Comparison of ENCODE assay signal across 9 cellular contexts in genomic region chr22:26894766-26895485, GRCh38.
DNase-seq lines count a peak whose midpoint lies in the region; TF ChIP-seq lines count a peak whose summit lies in the region.
"Had no signal": no experiment of that assay in that cellular context is flagged by ENCODE, and none has a peak within 500 bp of the region (broad histone marks: within the 10 kb centered on the region; RNA-seq: fewer than 3 reads in every experiment).

No MANE protein-coding gene starts in this region.

- TF ChIP-seq CTCF in brain (conservative IDR thresholded peaks at IDR 0.05), result no peak

- H3K36me3 Mint-ChIP-seq in brain, result peaks cover 5% of the 10 kb centered on the region

- H3K27me3 Mint-ChIP-seq in brain, result peaks cover 3% of the 10 kb centered on the region

- DNase-seq in AG08395 (ENCODE audit: low spot score) (peak; percentile 93), HPDE6-E6E7 (ENCODE audit: extremely low spot score) (peak; percentile 81), medulla oblongata (ENCODE audit: extremely low spot score) (peak; percentile 3), SKM-1 (lab: John Stamatoyannopoulos, UW; ENCODE audit: unreplicated experiment) (no peak), DMS 273 (lab: John Stamatoyannopoulos, UW; ENCODE audit: unreplicated experiment) (no peak), NCI-H2107 treated with DMSO at 0.1 percent for 48 hours (lab: John Stamatoyannopoulos, UW; ENCODE audit: unreplicated experiment) (no peak)
- DNase-seq in activated effector memory CD4-positive, alpha-beta T cell treated with Interleukin-2 at 50 U/mL for 16 hours, result no peak
- DNase-seq: activated CD4-positive, CD25-positive, alpha-beta regulatory T cell treated with anti-CD3 and anti-CD28 coated beads, Interleukin-2, amount 50 U/mL, for 72 hours had no signal

- H3K4me1 Mint-ChIP-seq in brain, result peaks cover 56% of the 10 kb centered on the region

- no peak overlapping the region for H3K4me3 Mint-ChIP-seq in brain

- H3K27ac Mint-ChIP-seq in brain, result peak overlapping the region; percentile 0 to 63 (median 42)

- H3K9me3 Mint-ChIP-seq in brain, result peaks cover 3 to 18% (median 5%) of the 10 kb centered on the region in 5 experiments

Comparison
In these comparisons a context has a peak if more than half of its experiments do, and no peak if none do; other contexts are left out.
1. DNase-seq: peak in AG08395 (single experiment), HPDE6-E6E7 (single experiment) and medulla oblongata (single experiment); none in activated effector memory CD4-positive, alpha-beta T cell treated with Interleukin-2 at 50 U/mL for 16 hours (single experiment), SKM-1 (single experiment), DMS 273 (single experiment) and NCI-H2107 treated with DMSO at 0.1 percent for 48 hours (single experiment).